In the genomic region with DNA sequence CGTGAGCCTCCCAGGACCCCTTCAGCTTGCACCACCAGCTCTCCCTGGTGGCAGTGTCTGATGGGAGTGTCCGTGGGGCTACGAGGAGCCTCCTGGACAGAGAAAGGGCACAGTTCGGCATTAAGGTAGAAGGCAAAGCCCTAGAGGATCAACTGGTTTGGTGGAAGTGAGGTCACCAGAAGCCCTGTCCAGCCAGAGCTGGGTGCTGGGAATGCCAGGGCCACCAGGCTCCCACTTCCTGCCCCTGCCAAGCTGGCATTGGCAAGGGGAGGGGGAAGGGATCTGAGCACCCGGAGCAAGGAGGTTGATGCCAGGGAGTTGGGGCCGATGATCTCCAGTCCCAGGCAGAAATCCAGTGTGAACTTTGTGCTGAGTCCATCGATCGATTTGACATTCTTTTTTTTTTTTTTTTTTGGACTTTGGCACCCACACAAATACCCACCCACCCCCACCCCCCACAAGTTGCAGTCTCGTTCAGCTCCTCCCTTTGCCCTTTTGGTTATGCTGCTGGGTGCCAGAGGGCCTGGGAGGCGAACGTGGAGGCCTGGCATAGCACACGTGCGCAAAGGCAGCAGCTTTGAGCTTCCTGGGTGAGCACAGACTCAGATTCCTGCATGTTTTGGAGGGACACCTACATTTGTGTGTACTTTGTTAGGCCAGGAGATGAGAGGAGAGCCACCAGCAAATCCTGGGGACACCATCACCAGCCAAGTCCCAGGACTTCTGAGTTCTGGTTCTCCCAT, we compare ENCODE assay signal across 1 cellular context.
A peak's percentile ranks its signal among the peaks of the same experiment; 100 is the strongest.
TF ChIP-seq lines count a peak whose summit lies in the region.

No MANE protein-coding gene starts in this region.

TF ChIP-seq in HepG2, 621 proteins besides CTCF, POLR2A, EP300 and RAD21 (continued from another document and continues in another):
- TF ChIP-seq, protein P1, sequence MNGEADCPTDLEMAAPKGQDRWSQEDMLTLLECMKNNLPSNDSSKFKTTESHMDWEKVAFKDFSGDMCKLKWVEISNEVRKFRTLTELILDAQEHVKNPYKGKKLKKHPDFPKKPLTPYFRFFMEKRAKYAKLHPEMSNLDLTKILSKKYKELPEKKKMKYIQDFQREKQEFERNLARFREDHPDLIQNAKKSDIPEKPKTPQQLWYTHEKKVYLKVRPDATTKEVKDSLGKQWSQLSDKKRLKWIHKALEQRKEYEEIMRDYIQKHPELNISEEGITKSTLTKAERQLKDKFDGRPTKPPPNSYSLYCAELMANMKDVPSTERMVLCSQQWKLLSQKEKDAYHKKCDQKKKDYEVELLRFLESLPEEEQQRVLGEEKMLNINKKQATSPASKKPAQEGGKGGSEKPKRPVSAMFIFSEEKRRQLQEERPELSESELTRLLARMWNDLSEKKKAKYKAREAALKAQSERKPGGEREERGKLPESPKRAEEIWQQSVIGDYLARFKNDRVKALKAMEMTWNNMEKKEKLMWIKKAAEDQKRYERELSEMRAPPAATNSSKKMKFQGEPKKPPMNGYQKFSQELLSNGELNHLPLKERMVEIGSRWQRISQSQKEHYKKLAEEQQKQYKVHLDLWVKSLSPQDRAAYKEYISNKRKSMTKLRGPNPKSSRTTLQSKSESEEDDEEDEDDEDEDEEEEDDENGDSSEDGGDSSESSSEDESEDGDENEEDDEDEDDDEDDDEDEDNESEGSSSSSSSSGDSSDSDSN (CRISPR knock-in tag; IDR thresholded peaks at IDR 0.05): peak; percentile 72
- no peak for TF ChIP-seq ZNF337 (CRISPR knock-in tag; IDR thresholded peaks at IDR 0.05; ENCODE audit: borderline replicate concordance, low read depth)
- TF ChIP-seq, protein P2, sequence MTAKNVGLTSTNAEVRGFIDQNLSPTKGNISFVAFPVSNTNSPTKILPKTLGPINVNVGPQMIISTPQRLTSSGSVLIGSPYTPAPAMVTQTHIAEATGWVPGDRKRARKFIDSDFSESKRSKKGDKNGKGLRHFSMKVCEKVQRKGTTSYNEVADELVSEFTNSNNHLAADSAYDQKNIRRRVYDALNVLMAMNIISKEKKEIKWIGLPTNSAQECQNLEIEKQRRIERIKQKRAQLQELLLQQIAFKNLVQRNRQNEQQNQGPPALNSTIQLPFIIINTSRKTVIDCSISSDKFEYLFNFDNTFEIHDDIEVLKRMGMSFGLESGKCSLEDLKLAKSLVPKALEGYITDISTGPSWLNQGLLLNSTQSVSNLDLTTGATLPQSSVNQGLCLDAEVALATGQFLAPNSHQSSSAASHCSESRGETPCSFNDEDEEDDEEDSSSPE (CRISPR knock-in tag; IDR thresholded peaks at IDR 0.05): peak; percentile 72; the same call in 1 of the 2 replicates
- TF ChIP-seq RFX5 (IDR thresholded peaks at IDR 0.05; ENCODE audit: low read depth, low read length): no peak
- no peak for TF ChIP-seq ATM (IDR thresholded peaks at IDR 0.05; ENCODE audit: borderline replicate concordance)
- TF ChIP-seq ZMYM4 (CRISPR knock-in tag; IDR thresholded peaks at IDR 0.05): peak; percentile 59; the same call in 1 of the 2 replicates
- TF ChIP-seq GFI1 (CRISPR knock-in tag; IDR thresholded peaks at IDR 0.05; ENCODE audit: borderline replicate concordance): peak; percentile 84
- no peak for TF ChIP-seq ZNF451 (CRISPR knock-in tag; IDR thresholded peaks at IDR 0.05)
- no peak for TF ChIP-seq ZFP82 (CRISPR knock-in tag; IDR thresholded peaks at IDR 0.05; ENCODE audit: borderline replicate concordance)
- TF ChIP-seq, protein P3, sequence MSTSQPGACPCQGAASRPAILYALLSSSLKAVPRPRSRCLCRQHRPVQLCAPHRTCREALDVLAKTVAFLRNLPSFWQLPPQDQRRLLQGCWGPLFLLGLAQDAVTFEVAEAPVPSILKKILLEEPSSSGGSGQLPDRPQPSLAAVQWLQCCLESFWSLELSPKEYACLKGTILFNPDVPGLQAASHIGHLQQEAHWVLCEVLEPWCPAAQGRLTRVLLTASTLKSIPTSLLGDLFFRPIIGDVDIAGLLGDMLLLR (CRISPR knock-in tag; IDR thresholded peaks at IDR 0.05): peak; percentile 87; the same call in 1 of the 2 replicates
- peak; percentile 78; the same call in 1 of the 2 replicates for TF ChIP-seq NKX3-1 (CRISPR knock-in tag; IDR thresholded peaks at IDR 0.05)
- TF ChIP-seq MTA3 (CRISPR knock-in tag; IDR thresholded peaks at IDR 0.05): no peak
- no peak for TF ChIP-seq ZSCAN30 (CRISPR knock-in tag; IDR thresholded peaks at IDR 0.05)
- no peak for TF ChIP-seq RBM22 (optimal IDR thresholded peaks at IDR 0.05; ENCODE audit: low read length)
- TF ChIP-seq, protein P4, sequence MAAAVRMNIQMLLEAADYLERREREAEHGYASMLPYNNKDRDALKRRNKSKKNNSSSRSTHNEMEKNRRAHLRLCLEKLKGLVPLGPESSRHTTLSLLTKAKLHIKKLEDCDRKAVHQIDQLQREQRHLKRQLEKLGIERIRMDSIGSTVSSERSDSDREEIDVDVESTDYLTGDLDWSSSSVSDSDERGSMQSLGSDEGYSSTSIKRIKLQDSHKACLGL (CRISPR knock-in tag; IDR thresholded peaks at IDR 0.05): peak; percentile 75; the same call in 1 of the 2 replicates
- peak; percentile 37; the same call in 1 of the 2 replicates for TF ChIP-seq ZNF644 (CRISPR knock-in tag; IDR thresholded peaks at IDR 0.05; ENCODE audit: low read depth)
- TF ChIP-seq, protein P5, sequence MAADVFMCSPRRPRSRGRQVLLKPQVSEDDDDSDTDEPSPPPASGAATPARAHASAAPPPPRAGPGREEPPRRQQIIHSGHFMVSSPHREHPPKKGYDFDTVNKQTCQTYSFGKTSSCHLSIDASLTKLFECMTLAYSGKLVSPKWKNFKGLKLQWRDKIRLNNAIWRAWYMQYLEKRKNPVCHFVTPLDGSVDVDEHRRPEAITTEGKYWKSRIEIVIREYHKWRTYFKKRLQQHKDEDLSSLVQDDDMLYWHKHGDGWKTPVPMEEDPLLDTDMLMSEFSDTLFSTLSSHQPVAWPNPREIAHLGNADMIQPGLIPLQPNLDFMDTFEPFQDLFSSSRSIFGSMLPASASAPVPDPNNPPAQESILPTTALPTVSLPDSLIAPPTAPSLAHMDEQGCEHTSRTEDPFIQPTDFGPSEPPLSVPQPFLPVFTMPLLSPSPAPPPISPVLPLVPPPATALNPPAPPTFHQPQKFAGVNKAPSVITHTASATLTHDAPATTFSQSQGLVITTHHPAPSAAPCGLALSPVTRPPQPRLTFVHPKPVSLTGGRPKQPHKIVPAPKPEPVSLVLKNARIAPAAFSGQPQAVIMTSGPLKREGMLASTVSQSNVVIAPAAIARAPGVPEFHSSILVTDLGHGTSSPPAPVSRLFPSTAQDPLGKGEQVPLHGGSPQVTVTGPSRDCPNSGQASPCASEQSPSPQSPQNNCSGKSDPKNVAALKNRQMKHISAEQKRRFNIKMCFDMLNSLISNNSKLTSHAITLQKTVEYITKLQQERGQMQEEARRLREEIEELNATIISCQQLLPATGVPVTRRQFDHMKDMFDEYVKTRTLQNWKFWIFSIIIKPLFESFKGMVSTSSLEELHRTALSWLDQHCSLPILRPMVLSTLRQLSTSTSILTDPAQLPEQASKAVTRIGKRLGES (CRISPR knock-in tag; IDR thresholded peaks at IDR 0.05; ENCODE audit: borderline replicate concordance): peak; percentile 86; the same call in 1 of the 2 replicates
- TF ChIP-seq, protein P6, sequence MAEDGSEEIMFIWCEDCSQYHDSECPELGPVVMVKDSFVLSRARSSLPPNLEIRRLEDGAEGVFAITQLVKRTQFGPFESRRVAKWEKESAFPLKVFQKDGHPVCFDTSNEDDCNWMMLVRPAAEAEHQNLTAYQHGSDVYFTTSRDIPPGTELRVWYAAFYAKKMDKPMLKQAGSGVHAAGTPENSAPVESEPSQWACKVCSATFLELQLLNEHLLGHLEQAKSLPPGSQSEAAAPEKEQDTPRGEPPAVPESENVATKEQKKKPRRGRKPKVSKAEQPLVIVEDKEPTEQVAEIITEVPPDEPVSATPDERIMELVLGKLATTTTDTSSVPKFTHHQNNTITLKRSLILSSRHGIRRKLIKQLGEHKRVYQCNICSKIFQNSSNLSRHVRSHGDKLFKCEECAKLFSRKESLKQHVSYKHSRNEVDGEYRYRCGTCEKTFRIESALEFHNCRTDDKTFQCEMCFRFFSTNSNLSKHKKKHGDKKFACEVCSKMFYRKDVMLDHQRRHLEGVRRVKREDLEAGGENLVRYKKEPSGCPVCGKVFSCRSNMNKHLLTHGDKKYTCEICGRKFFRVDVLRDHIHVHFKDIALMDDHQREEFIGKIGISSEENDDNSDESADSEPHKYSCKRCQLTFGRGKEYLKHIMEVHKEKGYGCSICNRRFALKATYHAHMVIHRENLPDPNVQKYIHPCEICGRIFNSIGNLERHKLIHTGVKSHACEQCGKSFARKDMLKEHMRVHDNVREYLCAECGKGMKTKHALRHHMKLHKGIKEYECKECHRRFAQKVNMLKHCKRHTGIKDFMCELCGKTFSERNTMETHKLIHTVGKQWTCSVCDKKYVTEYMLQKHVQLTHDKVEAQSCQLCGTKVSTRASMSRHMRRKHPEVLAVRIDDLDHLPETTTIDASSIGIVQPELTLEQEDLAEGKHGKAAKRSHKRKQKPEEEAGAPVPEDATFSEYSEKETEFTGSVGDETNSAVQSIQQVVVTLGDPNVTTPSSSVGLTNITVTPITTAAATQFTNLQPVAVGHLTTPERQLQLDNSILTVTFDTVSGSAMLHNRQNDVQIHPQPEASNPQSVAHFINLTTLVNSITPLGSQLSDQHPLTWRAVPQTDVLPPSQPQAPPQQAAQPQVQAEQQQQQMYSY (CRISPR knock-in tag; IDR thresholded peaks at IDR 0.05): peak; percentile 78
- TF ChIP-seq RELA (CRISPR knock-in tag; IDR thresholded peaks at IDR 0.05): no peak
- TF ChIP-seq RFXANK (CRISPR knock-in tag; IDR thresholded peaks at IDR 0.05): no peak; the same call in 1 of the 2 replicates
- 0 out of 2 replicates have a peak, but pooled peaks have one; percentile 17 for TF ChIP-seq ARHGAP35 (CRISPR knock-in tag; IDR thresholded peaks at IDR 0.05; ENCODE audit: borderline replicate concordance)
- TF ChIP-seq SNAPC2 (CRISPR knock-in tag; IDR thresholded peaks at IDR 0.05): no peak
- TF ChIP-seq SAP130 (CRISPR knock-in tag; IDR thresholded peaks at IDR 0.05; ENCODE audit: low read depth): peak; percentile 96
- TF ChIP-seq, protein P7, sequence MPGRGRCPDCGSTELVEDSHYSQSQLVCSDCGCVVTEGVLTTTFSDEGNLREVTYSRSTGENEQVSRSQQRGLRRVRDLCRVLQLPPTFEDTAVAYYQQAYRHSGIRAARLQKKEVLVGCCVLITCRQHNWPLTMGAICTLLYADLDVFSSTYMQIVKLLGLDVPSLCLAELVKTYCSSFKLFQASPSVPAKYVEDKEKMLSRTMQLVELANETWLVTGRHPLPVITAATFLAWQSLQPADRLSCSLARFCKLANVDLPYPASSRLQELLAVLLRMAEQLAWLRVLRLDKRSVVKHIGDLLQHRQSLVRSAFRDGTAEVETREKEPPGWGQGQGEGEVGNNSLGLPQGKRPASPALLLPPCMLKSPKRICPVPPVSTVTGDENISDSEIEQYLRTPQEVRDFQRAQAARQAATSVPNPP (CRISPR knock-in tag; IDR thresholded peaks at IDR 0.05): no peak
- TF ChIP-seq ZNF180 (CRISPR knock-in tag; IDR thresholded peaks at IDR 0.05; ENCODE audit: borderline replicate concordance, low read depth): no peak
- TF ChIP-seq SRSF4 (IDR thresholded peaks at IDR 0.05; ENCODE audit: low read depth, low read length, poor library complexity, severe bottlenecking): no peak
- TF ChIP-seq ZNF607 (CRISPR knock-in tag; IDR thresholded peaks at IDR 0.05; ENCODE audit: borderline replicate concordance): peak; percentile 41
- TF ChIP-seq SETDB1 (CRISPR knock-in tag; IDR thresholded peaks at IDR 0.05; ENCODE audit: borderline replicate concordance): no peak
- peak; percentile 33 for TF ChIP-seq ZNF446 (CRISPR knock-in tag; IDR thresholded peaks at IDR 0.05)
- TF ChIP-seq, protein P8, sequence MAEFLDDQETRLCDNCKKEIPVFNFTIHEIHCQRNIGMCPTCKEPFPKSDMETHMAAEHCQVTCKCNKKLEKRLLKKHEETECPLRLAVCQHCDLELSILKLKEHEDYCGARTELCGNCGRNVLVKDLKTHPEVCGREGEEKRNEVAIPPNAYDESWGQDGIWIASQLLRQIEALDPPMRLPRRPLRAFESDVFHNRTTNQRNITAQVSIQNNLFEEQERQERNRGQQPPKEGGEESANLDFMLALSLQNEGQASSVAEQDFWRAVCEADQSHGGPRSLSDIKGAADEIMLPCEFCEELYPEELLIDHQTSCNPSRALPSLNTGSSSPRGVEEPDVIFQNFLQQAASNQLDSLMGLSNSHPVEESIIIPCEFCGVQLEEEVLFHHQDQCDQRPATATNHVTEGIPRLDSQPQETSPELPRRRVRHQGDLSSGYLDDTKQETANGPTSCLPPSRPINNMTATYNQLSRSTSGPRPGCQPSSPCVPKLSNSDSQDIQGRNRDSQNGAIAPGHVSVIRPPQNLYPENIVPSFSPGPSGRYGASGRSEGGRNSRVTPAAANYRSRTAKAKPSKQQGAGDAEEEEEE (CRISPR knock-in tag; IDR thresholded peaks at IDR 0.05; ENCODE audit: borderline replicate concordance): no peak; the same call in 1 of the 2 replicates
- no peak for TF ChIP-seq JUN (CRISPR knock-in tag; IDR thresholded peaks at IDR 0.05)
- TF ChIP-seq RFX1 (IDR thresholded peaks at IDR 0.05): no peak
- TF ChIP-seq TMF1 (CRISPR knock-in tag; IDR thresholded peaks at IDR 0.05; ENCODE audit: low read depth): no peak
- no peak for TF ChIP-seq ZNF883 (CRISPR knock-in tag; IDR thresholded peaks at IDR 0.05; ENCODE audit: not compliant biosample characterization)
- peak; percentile 38; the same call in 1 of the 2 replicates for TF ChIP-seq ARID2 (CRISPR knock-in tag; IDR thresholded peaks at IDR 0.05; ENCODE audit: borderline replicate concordance)
- peak; percentile 72 for TF ChIP-seq NR2C2 (CRISPR knock-in tag; IDR thresholded peaks at IDR 0.05; ENCODE audit: borderline replicate concordance)
- TF ChIP-seq ZBTB7B (CRISPR knock-in tag; IDR thresholded peaks at IDR 0.05): peak; percentile 74; the same call in 1 of the 2 replicates
- peak; percentile 80; the same call in 1 of the 2 replicates for TF ChIP-seq MAZ (IDR thresholded peaks at IDR 0.05; ENCODE audit: borderline replicate concordance, low read depth, low read length)
- peak; percentile 94 for TF ChIP-seq MAZ (CRISPR knock-in tag; IDR thresholded peaks at IDR 0.05; ENCODE audit: low read depth)
- peak; percentile 57 for TF ChIP-seq ZNF746 (CRISPR knock-in tag; IDR thresholded peaks at IDR 0.05)
- peak; percentile 91; the same call in 1 of the 2 replicates for TF ChIP-seq KDM4B (CRISPR knock-in tag; IDR thresholded peaks at IDR 0.05)
- peak; percentile 88; the same call in 1 of the 2 replicates for TF ChIP-seq SMAD3 (CRISPR knock-in tag; IDR thresholded peaks at IDR 0.05)
- TF ChIP-seq KDM1A (CRISPR knock-in tag; IDR thresholded peaks at IDR 0.05): peak; percentile 46; the same call in 1 of the 2 replicates
- TF ChIP-seq JUND (CRISPR knock-in tag; IDR thresholded peaks at IDR 0.05): peak; percentile 72; the same call in 1 of the 2 replicates
- TF ChIP-seq ZNF484 (CRISPR knock-in tag; IDR thresholded peaks at IDR 0.05; ENCODE audit: borderline replicate concordance, low read depth): no peak; the same call in 1 of the 2 replicates
- TF ChIP-seq FOXM1 (CRISPR knock-in tag; IDR thresholded peaks at IDR 0.05): peak; percentile 74; the same call in 1 of the 2 replicates
- TF ChIP-seq ERF (CRISPR knock-in tag; IDR thresholded peaks at IDR 0.05): peak; percentile 61; the same call in 1 of the 2 replicates
- peak; percentile 89; the same call in 1 of the 2 replicates for TF ChIP-seq ZNF766 (CRISPR knock-in tag; IDR thresholded peaks at IDR 0.05; ENCODE audit: borderline replicate concordance)
- no peak for TF ChIP-seq CENPX (CRISPR knock-in tag; IDR thresholded peaks at IDR 0.05)
- TF ChIP-seq SCMH1 (CRISPR knock-in tag; IDR thresholded peaks at IDR 0.05; ENCODE audit: borderline replicate concordance): no peak
- TF ChIP-seq PHF8 (CRISPR knock-in tag; IDR thresholded peaks at IDR 0.05): peak; percentile 39; the same call in 1 of the 2 replicates
- TF ChIP-seq YEATS2 (CRISPR knock-in tag; IDR thresholded peaks at IDR 0.05; ENCODE audit: borderline replicate concordance): peak; percentile 64; the same call in 1 of the 2 replicates
- TF ChIP-seq ZMAT3 (CRISPR knock-in tag; conservative IDR thresholded peaks at IDR 0.05): no peak
- TF ChIP-seq ZBTB21 (CRISPR knock-in tag; IDR thresholded peaks at IDR 0.05): no peak
